ENCODE assay signal across 17 cellular contexts in genomic region chr4:38076153-38076669, GRCh38.
DNase-seq lines count a peak whose midpoint lies in the region; ATAC-seq and TF ChIP-seq lines count a peak whose summit lies in the region.
"Had no signal": no experiment of that assay in that cellular context is flagged by ENCODE, and none has a peak within 500 bp of the region (broad histone marks: within the 10 kb centered on the region; RNA-seq: fewer than 3 reads in every experiment).

No MANE protein-coding gene starts in this region.

- BruUV-seq in MCF 10A (replicated peaks; lab: Mats Ljungman, UMichigan) (no TSS peak), mammary epithelial cell (replicated peaks; lab: Mats Ljungman, UMichigan) (no TSS peak), PC-9 (replicated peaks; lab: Mats Ljungman, UMichigan) (no TSS peak)

- H3K9me2 ChIP-seq in PC-9 (ENCODE audit: insufficient read depth), result no peaks in the 10 kb centered on the region

- POLR2A ChIA-PET in MCF 10A (lab: Yijun Ruan, JAX) (interaction anchor here (1.0 kb wide), 1 partner anchor 599 kb away, joined by 3 read pairs; no protein-coding TSS in a partner anchor), PC-9 (lab: Charles Lee; ENCODE audit: unreplicated experiment) (interaction anchor here (0.6 kb wide), 2 partner anchors 653 to 706 kb away, joined by 3 to 5 read pairs; partner anchors contain the start of gene TLR10)

- H4K20me1 ChIP-seq in mammary epithelial cell (ENCODE audit: insufficient read depth, low read length) (no peaks in the 10 kb centered on the region), PC-9 (ENCODE audit: insufficient read depth) (no peaks in the 10 kb centered on the region)

- H3K9me3 Mint-ChIP-seq in MCF 10A (ENCODE audit: unreplicated experiment), result no peaks in the 10 kb centered on the region
- H3K9me3 Mint-ChIP-seq: activated B cell treated with CpG ODN at 0.5 μM for 24 hours; activated naive CD4-positive, alpha-beta T cell treated with anti-CD3 and anti-CD28 coated beads, Interleukin-2, amount 10 ng/mL, durations not matched to agents 7 days and 5 days; T-helper 1 cell treated with Interleukin-12 subunit alpha and Interleukin-12 subunit beta and Interleukin-4 antibody, amounts not matched to agents 30 μg/mL and 1 μg/mL, for 36 hours had no signal

- no peak overlapping the region for H3K9ac ChIP-seq in mammary epithelial cell (ENCODE audit: insufficient read depth, low read length)

- CTCF ChIA-PET in MCF 10A (lab: Yijun Ruan, JAX) (interaction anchor here (0.6 to 1.6 kb wide), 4 partner anchors 14 to 719 kb away, joined by 3 to 5 read pairs (median 3); no protein-coding TSS in a partner anchor), mammary epithelial cell (lab: Charles Lee; ENCODE audit: low non-redundant PET) (no interaction called here), PC-9 (lab: Charles Lee) (no interaction called here)

- H3K4me2 ChIP-seq in mammary epithelial cell (ENCODE audit: insufficient read depth, low read depth, low read length) (no peak overlapping the region), PC-9 (peak overlapping the region; percentile 67)

- WGBS in mammary epithelial cell (ENCODE audit: low coverage, missing lambda C conversion rate), result 96% methylated on average over 6 of the region's 6 CpGs
- WGBS in right lobe of liver (ENCODE audit: insufficient coverage, low coverage, low lambda C conversion rate, missing lambda C conversion rate), result 79% methylated on average over 4 of the region's 6 CpGs
- WGBS in transverse colon (ENCODE audit: low coverage in 1 of 2), 2 donors, result 82 to 97% methylated on average over 4 to 6 of the region's 6 CpGs

- H3K27ac Mint-ChIP-seq in MCF 10A (ENCODE audit: low read depth, unreplicated experiment), result peak overlapping the region; percentile 44
- H3K27ac Mint-ChIP-seq: activated B cell treated with CpG ODN at 0.5 μM for 24 hours; activated naive CD4-positive, alpha-beta T cell treated with anti-CD3 and anti-CD28 coated beads, Interleukin-2, amount 10 ng/mL, durations not matched to agents 7 days and 5 days; T-helper 1 cell treated with Interleukin-12 subunit alpha and Interleukin-12 subunit beta and Interleukin-4 antibody, amounts not matched to agents 30 μg/mL and 1 μg/mL, for 36 hours had no signal

- H3K4me1 ChIP-seq in mammary epithelial cell (ENCODE audit: insufficient read depth, low read length) (peaks cover 12% of the 10 kb centered on the region), PC-9 (replicated peaks; ENCODE audit: insufficient read depth) (peaks cover 76% of the 10 kb centered on the region), right lobe of liver (peaks cover 0 to 54% (median 2%) of the 10 kb centered on the region in 4 donors), transverse colon (peaks cover 31 to 75% (median 51%) of the 10 kb centered on the region in 4 donors)
- H3K4me1 ChIP-seq: breast epithelium had no signal

- H3K79me2 ChIP-seq in mammary epithelial cell (ENCODE audit: insufficient read depth, low read length), result no peaks in the 10 kb centered on the region
- no peaks in the 10 kb centered on the region for H3K79me2 ChIP-seq in PC-9 (ENCODE audit: low read depth)

- H2AFZ ChIP-seq in mammary epithelial cell (ENCODE audit: low read depth, low read length) (no peak overlapping the region), PC-9 (no peak overlapping the region)

- ATAC-seq in right lobe of liver, result no peak
- no peak for ATAC-seq in HG03565 (IDR thresholded peaks at IDR 0.05; ENCODE audit: unreplicated experiment)

- TF ChIP-seq CTCF in MCF 10A (IDR thresholded peaks at IDR 0.05; ENCODE audit: unreplicated experiment), result no peak
- TF ChIP-seq CTCF in mammary epithelial cell (conservative IDR thresholded peaks at IDR 0.05 in 1 of 2, IDR thresholded peaks at IDR 0.05 in 1 of 2; ENCODE audit: extremely low read depth in 1 of 2, insufficient read depth in 1 of 2, low read depth in 1 of 2, low read length in 2 of 2), result no peak
- TF ChIP-seq CTCF in PC-9 (conservative IDR thresholded peaks at IDR 0.05), result no peak
- TF ChIP-seq CTCF in right lobe of liver (IDR thresholded peaks at IDR 0.05), result no peak
- no peak for TF ChIP-seq CTCF in transverse colon (IDR thresholded peaks at IDR 0.05)

- H3K9me3 ChIP-seq in mammary epithelial cell (replicated peaks; ENCODE audit: insufficient read depth, low read length), result no peaks in the 10 kb centered on the region
- H3K9me3 ChIP-seq in PC-9 (ENCODE audit: insufficient read depth, low read depth), result peaks cover 3% of the 10 kb centered on the region; the same call in 1 of the 2 replicates
- H3K9me3 ChIP-seq in right lobe of liver, result no peaks in the 10 kb centered on the region
- no peaks in the 10 kb centered on the region for H3K9me3 ChIP-seq in transverse colon
- H3K9me3 ChIP-seq: breast epithelium, esophagus muscularis mucosa had no signal

- no peak for TF ChIP-seq EP300 in transverse colon (IDR thresholded peaks at IDR 0.05; ENCODE audit: low read depth)

- no peaks in the 10 kb centered on the region for H3K36me3 Mint-ChIP-seq in MCF 10A (ENCODE audit: insufficient read depth, unreplicated experiment)

- H3K27me3 ChIP-seq in mammary epithelial cell (ENCODE audit: insufficient read depth, low read length), result no peaks in the 10 kb centered on the region
- H3K27me3 ChIP-seq in PC-9 (ENCODE audit: insufficient read depth, low read depth), result no peaks in the 10 kb centered on the region
- H3K27me3 ChIP-seq in right lobe of liver, result no peaks in the 10 kb centered on the region
- H3K27me3 ChIP-seq in transverse colon, result no peaks in the 10 kb centered on the region
- H3K27me3 ChIP-seq: breast epithelium, esophagus muscularis mucosa had no signal

- intact Hi-C loops in MCF 10A (cut with micrococcal nuclease) (loop anchor here (5.0 kb wide), 1 partner anchor 56 kb away; no protein-coding TSS in a partner anchor), mammary epithelial cell (cut with micrococcal nuclease) (no loop called here), PC-9 (cut with micrococcal nuclease; ENCODE audit: unreplicated experiment) (loop anchor here (5.0 kb wide), 3 partner anchors 41 to 591 kb away; no protein-coding TSS in a partner anchor), right lobe of liver (cut with DNase I) (loop anchor here in 1 of 2 donors (10.0 kb wide), 1 partner anchor 99 kb away; no protein-coding TSS in a partner anchor), transverse colon (cut with DNase I; ENCODE audit: low total_unique reads) (no loop called here)

- DNase-seq in MCF 10A (ENCODE audit: unreplicated experiment) (no peak), mammary epithelial cell (no peak), PC-9 (no peak), right lobe of liver (no peak), transverse colon (no peak), islet precursor cell (no peak), KG1 (lab: John Stamatoyannopoulos, UW) (no peak)
- DNase-seq: activated B cell treated with CpG ODN at 0.5 μM for 24 hours; activated naive CD4-positive, alpha-beta T cell treated with anti-CD3 and anti-CD28 coated beads, Interleukin-2, amount 10 ng/mL, durations not matched to agents 7 days and 5 days; kidney glomerular epithelial cell; NCI-H1436; NK-92 treated with Interleukin-12 subunit alpha and Interleukin-12 subunit beta, amount 100 ng/mL, for 24 hours; SHP77 treated with DMSO at 0.1 percent for 48 hours had no signal

- in situ Hi-C loops in mammary epithelial cell (cut with MboI; ENCODE audit: low sequenced_read_pairs in 2 of 2) (loop anchor here in 1 of 2 donors (25.0 kb wide), 1 partner anchor 236 kb away; no protein-coding TSS in a partner anchor), transverse colon (cut with MboI; ENCODE audit: low pct_ligation_motif_present in 1 of 4, low pct_unique_long_range_greater_than_20kb in 1 of 4, low sequenced_read_pairs in 3 of 4) (loop anchor here in 3 of 4 donors (5.0 to 10.0 kb wide), 3 partner anchors 91 to 599 kb away; no protein-coding TSS in a partner anchor)

- H3K27ac ChIP-seq in mammary epithelial cell (ENCODE audit: insufficient read depth, low read depth, low read length) (no peak overlapping the region), PC-9 (peak overlapping the region; percentile 66), right lobe of liver (peak overlapping the region in 2 of 3 donors; percentile 7 to 15), transverse colon (peak overlapping the region; percentile 69 to 78 (median 74))

- no peak for TF ChIP-seq POLR2A in right lobe of liver (IDR thresholded peaks at IDR 0.05)
- no peak for TF ChIP-seq POLR2A in transverse colon (IDR thresholded peaks at IDR 0.05)

- no peaks in the 10 kb centered on the region for H3K36me3 ChIP-seq in mammary epithelial cell (ENCODE audit: insufficient read depth, low read length)
- peaks cover 14% of the 10 kb centered on the region; the same call in 1 of the 2 replicates for H3K36me3 ChIP-seq in PC-9 (ENCODE audit: low read depth)
- H3K36me3 ChIP-seq in right lobe of liver, result no peaks in the 10 kb centered on the region
- no peaks in the 10 kb centered on the region for H3K36me3 ChIP-seq in transverse colon
- H3K36me3 ChIP-seq: breast epithelium had no signal

- no peak overlapping the region for H3K4me3 Mint-ChIP-seq in MCF 10A (ENCODE audit: unreplicated experiment)
- H3K4me3 Mint-ChIP-seq: activated B cell treated with CpG ODN at 0.5 μM for 24 hours; activated naive CD4-positive, alpha-beta T cell treated with anti-CD3 and anti-CD28 coated beads, Interleukin-2, amount 10 ng/mL, durations not matched to agents 7 days and 5 days; T-helper 1 cell treated with Interleukin-12 subunit alpha and Interleukin-12 subunit beta and Interleukin-4 antibody, amounts not matched to agents 30 μg/mL and 1 μg/mL, for 36 hours had no signal

- H3F3A ChIP-seq in PC-9 (ENCODE audit: insufficient read depth, low read depth), result peaks cover 48% of the 10 kb centered on the region

- dilution Hi-C loops in mammary epithelial cell (cut with HindIII; ENCODE audit: low sequenced_read_pairs), result loop anchor here (25.0 kb wide), 1 partner anchor 236 kb away; no protein-coding TSS in a partner anchor

- H3K4me3 ChIP-seq in mammary epithelial cell (replicated peaks in 1 of 3; ENCODE audit: insufficient read depth in 1 of 3, low read depth in 2 of 3, low read length in 3 of 3) (no peak overlapping the region), PC-9 (no peak overlapping the region), right lobe of liver (no peak overlapping the region), transverse colon (no peak overlapping the region)
- H3K4me3 ChIP-seq: breast epithelium, esophagus muscularis mucosa had no signal

- H3K27me3 Mint-ChIP-seq in MCF 10A (ENCODE audit: insufficient read depth, unreplicated experiment), result no peaks in the 10 kb centered on the region
- H3K27me3 Mint-ChIP-seq: activated B cell treated with CpG ODN at 0.5 μM for 24 hours; activated naive CD4-positive, alpha-beta T cell treated with anti-CD3 and anti-CD28 coated beads, Interleukin-2, amount 10 ng/mL, durations not matched to agents 7 days and 5 days had no signal

- peaks cover 35% of the 10 kb centered on the region for H3K4me1 Mint-ChIP-seq in MCF 10A (ENCODE audit: insufficient read depth, unreplicated experiment)

Comparison
In these comparisons a context has a peak if more than half of its experiments do, and no peak if none do; other contexts are left out.
1. intact Hi-C loops: an anchor here in MCF 10A (5.0 kb wide) and PC-9 (5.0 kb wide); none called in mammary epithelial cell and transverse colon.